Comparison of ENCODE assay signal across 22 cellular contexts in the genomic region with DNA sequence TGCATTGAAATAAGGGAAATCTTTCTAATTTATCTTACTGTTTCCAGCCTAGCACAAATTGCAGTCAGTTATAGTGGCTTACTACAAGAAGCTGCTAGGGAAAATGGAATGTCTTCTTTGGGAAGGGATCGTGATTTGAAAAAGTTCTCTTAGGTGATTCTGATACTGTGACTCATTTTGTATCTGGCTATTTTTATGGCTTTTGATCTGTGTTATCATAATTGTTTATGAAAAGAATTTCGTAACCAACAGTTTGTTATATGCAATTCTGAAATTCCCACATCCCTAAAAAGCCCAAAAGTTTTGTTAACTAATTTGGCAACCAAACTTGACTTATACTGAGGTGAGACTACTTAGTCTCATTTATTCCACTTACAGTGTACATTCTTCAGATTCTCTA.
"Had no signal": no experiment of that assay in that cellular context is flagged by ENCODE, and none has a peak within 500 bp of the region (broad histone marks: within the 10 kb centered on the region; RNA-seq: fewer than 3 reads in every experiment).

No MANE protein-coding gene starts in this region.

- H2AFZ ChIP-seq: parathyroid adenoma had no signal

- H3K9me3 Mint-ChIP-seq: activated T-cell treated with anti-CD3 and anti-CD28 coated beads, Interleukin-2, amount 50 U/mL, for 24 hours; memory B cell; stimulated activated naive CD8-positive, alpha-beta T cell treated with anti-CD3 and anti-CD28 coated beads, Interleukin-15, amount 100 ng/mL, for 72 hours had no signal

- H3K27me3 Mint-ChIP-seq: activated CD4-positive, alpha-beta T cell treated with anti-CD3 and anti-CD28 coated beads, Interleukin-2, amount 10 ng/mL, durations not matched to agents 24 days and 14 days; activated naive CD4-positive, alpha-beta T cell treated with anti-CD3 and anti-CD28 coated beads, Interleukin-2, amount 10 ng/mL, durations not matched to agents 7 days and 5 days; activated T-cell treated with anti-CD3 and anti-CD28 coated beads, Interleukin-2, amount 50 U/mL, for 24 hours; memory B cell; naive B cell; stimulated activated naive CD8-positive, alpha-beta T cell treated with anti-CD3 and anti-CD28 coated beads, Interleukin-15, amount 100 ng/mL, for 72 hours had no signal

- H3K27ac ChIP-seq: gastrocnemius medialis, parathyroid adenoma, suprapubic skin, vagina had no signal

- H3K4me3 ChIP-seq: gastrocnemius medialis, mucosa of descending colon, smooth muscle cell, suprapubic skin, vagina had no signal

- H3K27ac Mint-ChIP-seq: activated CD4-positive, alpha-beta T cell treated with anti-CD3 and anti-CD28 coated beads, Interleukin-2, amount 10 ng/mL, durations not matched to agents 24 days and 14 days; activated CD8-positive, alpha-beta T cell treated with anti-CD3 and anti-CD28 coated beads, Interleukin-2, amount 10 ng/mL, durations not matched to agents 7 days and 5 days; memory B cell had no signal

- H3K27me3 ChIP-seq: gastrocnemius medialis, heart left ventricle, suprapubic skin, vagina had no signal

- DNase-seq: activated CD4-positive, alpha-beta T cell treated with anti-CD3 and anti-CD28 coated beads, Interleukin-2, amount 10 ng/mL, durations not matched to agents 24 days and 14 days; activated CD8-positive, alpha-beta T cell treated with anti-CD3 and anti-CD28 coated beads, Interleukin-2, amount 10 ng/mL, durations not matched to agents 7 days and 5 days; activated naive CD4-positive, alpha-beta T cell treated with anti-CD3 and anti-CD28 coated beads, Interleukin-2, amount 10 ng/mL, durations not matched to agents 7 days and 5 days; activated T-cell treated with anti-CD3 and anti-CD28 coated beads, Interleukin-2, amount 50 U/mL, for 24 hours; dermis blood vessel endothelial cell; gastrocnemius medialis; kidney glomerular epithelial cell; left ventricle myocardium superior; mucosa of descending colon; naive B cell; stimulated activated CD4-positive, alpha-beta T cell treated with anti-CD3 and anti-CD28 coated beads, Interleukin-4, amount 100 ng/mL, for 1 hour; stimulated activated naive CD8-positive, alpha-beta T cell treated with anti-CD3 and anti-CD28 coated beads, Interleukin-15, amount 100 ng/mL, for 72 hours; T-helper 1 cell; T1000; trophoblast cell had no signal

- H3K36me3 Mint-ChIP-seq: naive B cell had no signal

- ATAC-seq: gastrocnemius medialis; mucosa of descending colon; sciatic nerve; stimulated activated naive CD8-positive, alpha-beta T cell treated with anti-CD3 and anti-CD28 coated beads, Interleukin-15, amount 100 ng/mL, for 72 hours had no signal

- H3K4me3 Mint-ChIP-seq: activated CD4-positive, alpha-beta T cell treated with anti-CD3 and anti-CD28 coated beads, Interleukin-2, amount 10 ng/mL, durations not matched to agents 24 days and 14 days; activated CD8-positive, alpha-beta T cell treated with anti-CD3 and anti-CD28 coated beads, Interleukin-2, amount 10 ng/mL, durations not matched to agents 7 days and 5 days; activated naive CD4-positive, alpha-beta T cell treated with anti-CD3 and anti-CD28 coated beads, Interleukin-2, amount 10 ng/mL, durations not matched to agents 7 days and 5 days; activated T-cell treated with anti-CD3 and anti-CD28 coated beads, Interleukin-2, amount 50 U/mL, for 24 hours; memory B cell; naive B cell had no signal

- H3K36me3 ChIP-seq: gastrocnemius medialis, heart left ventricle, suprapubic skin, vagina had no signal

- H3K4me1 ChIP-seq: suprapubic skin, vagina had no signal

- H3K4me2 ChIP-seq: smooth muscle cell had no signal
